ENCODE assay signal across 8 cellular contexts in the genomic region with DNA sequence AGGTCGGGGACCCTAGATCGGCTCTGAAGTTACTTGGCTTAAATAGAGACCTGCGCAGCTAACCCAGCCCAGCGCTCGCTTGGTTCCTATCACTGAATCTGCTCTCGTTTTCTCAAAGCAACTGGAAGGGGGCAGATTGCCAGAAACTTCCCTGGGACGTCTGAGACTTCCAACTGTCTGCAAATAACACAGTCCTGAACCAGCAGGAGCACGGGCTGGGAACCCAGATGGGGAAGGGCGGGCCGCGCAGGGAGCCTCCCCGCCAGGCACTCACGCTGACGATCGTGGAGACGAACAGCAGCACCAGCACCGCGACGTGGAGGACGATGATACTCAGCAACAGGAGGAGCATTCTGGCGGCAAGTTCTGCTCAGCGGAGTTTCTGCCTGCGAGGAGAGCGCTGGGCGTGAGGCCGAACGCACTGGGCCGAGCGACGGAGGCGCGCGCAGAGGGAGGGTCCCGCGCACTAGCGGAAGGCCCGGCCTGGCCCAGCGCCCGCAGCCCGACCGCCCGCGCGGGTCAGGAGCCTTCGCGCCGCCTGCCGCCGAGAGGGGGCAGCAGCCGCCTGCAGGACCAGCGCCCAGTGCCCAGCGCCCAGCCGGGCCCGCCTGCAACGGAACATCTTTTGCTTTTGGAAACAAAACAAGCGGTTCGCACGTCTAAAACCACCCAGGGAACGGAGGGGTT. TPM values are rescaled to one million over a fixed set of nuclear protein-coding genes. Genes with fewer than 3 reads are reported as not detected.
DNase-seq lines count a peak whose midpoint lies in the region; ATAC-seq, FAIRE-seq and TF ChIP-seq lines count a peak whose summit lies in the region.

No MANE protein-coding gene starts in this region.

- H3K27ac Mint-ChIP-seq in neural crest cell (ENCODE audit: unreplicated experiment): no peak overlapping the region

- peak overlapping the region; percentile 62 to 70 for H3K4me3 ChIP-seq in gastroesophageal sphincter

- DNase-seq in ELF-1 (ENCODE audit: low read depth, low spot score): peak; percentile 90
- peak; percentile 61 for DNase-seq in RCC 7860 (ENCODE audit: low spot score)
- peak; percentile 40 for DNase-seq in activated naive CD4-positive, alpha-beta T cell treated with anti-CD3 and anti-CD28 coated beads, Interleukin-2, amount 50 U/mL, for 16 hours
- DNase-seq in neural crest cell (ENCODE audit: low read depth, low spot score): peak; percentile 83

- TF ChIP-seq EP300 in gastroesophageal sphincter (IDR thresholded peaks at IDR 0.05): no peak

- peaks cover 13 to 76% (median 30%) of the 10 kb centered on the region in 3 donors for H3K4me1 ChIP-seq in gastroesophageal sphincter

- H3K4me3 Mint-ChIP-seq in neural crest cell: peak overlapping the region; percentile 92

- no peaks in the 10 kb centered on the region for H3K27me3 ChIP-seq in gastroesophageal sphincter

- peak overlapping the region; percentile 92 to 98 (median 96) for H3K27ac ChIP-seq in gastroesophageal sphincter
- peak overlapping the region; percentile 94 for H3K27ac ChIP-seq in temporal lobe (ENCODE audit: low read depth, low read length)

- peak; percentile 27 to 59 for TF ChIP-seq POLR2A in gastroesophageal sphincter (IDR thresholded peaks at IDR 0.05)

- H3K36me3 ChIP-seq in gastroesophageal sphincter: peaks cover 0 to 39% of the 10 kb centered on the region in 2 donors

- ATAC-seq in HG03103 (IDR thresholded peaks at IDR 0.05; ENCODE audit: low read depth, unreplicated experiment): peak; percentile 53
- ATAC-seq in gastroesophageal sphincter: peak; percentile 74
- no peak for ATAC-seq in GM18873 (IDR thresholded peaks at IDR 0.05; ENCODE audit: low FRiP score, unreplicated experiment)

- peaks cover 65% of the 10 kb centered on the region for H3K27me3 Mint-ChIP-seq in neural crest cell (ENCODE audit: low read depth)

- FAIRE-seq in RCC 7860 (lab: Jason Lieb, UNC): no peak

- no peaks in the 10 kb centered on the region for H3K9me3 ChIP-seq in gastroesophageal sphincter

- WGBS in gastroesophageal sphincter (ENCODE audit: low coverage in 1 of 2), 2 donors: 0% methylated on average over 2 to 3 of the region's 59 CpGs

- H3K36me3 Mint-ChIP-seq in neural crest cell (ENCODE audit: low read depth): peaks cover 4% of the 10 kb centered on the region

- no peaks in the 10 kb centered on the region for H3K9me3 Mint-ChIP-seq in neural crest cell

- peaks cover 40% of the 10 kb centered on the region for H3K4me1 Mint-ChIP-seq in neural crest cell

- TF ChIP-seq CTCF in gastroesophageal sphincter (IDR thresholded peaks at IDR 0.05): peak; percentile 62 to 98 (median 94)
- peak; percentile 85 for TF ChIP-seq CTCF in neural crest cell (conservative IDR thresholded peaks at IDR 0.05)

RNA-seq across cellular contexts. Expression of a gene that starts 4.6 kb away (rescaled TPM):
- 100 to 1,000 TPM; 145 to 268 (median 242) TPM for total RNA-seq in gastroesophageal sphincter
- total RNA-seq in neural crest cell: 14.9 and 15.6 TPM in 2 replicates
- total RNA-seq in temporal lobe: 9.1 TPM

Comparison
In these comparisons a context has a peak if more than half of its experiments do, and no peak if none do; other contexts are left out.
1. DNase-seq: peak in every context shown above with its lines; median percentile 90 in ELF-1; 83 in neural crest cell; 61 in RCC 7860; 40 in activated naive CD4-positive, alpha-beta T cell treated with anti-CD3 and anti-CD28 coated beads, Interleukin-2, amount 50 U/mL, for 16 hours.